Comparison of ENCODE assay signal across 2 cellular contexts in the genomic region with DNA sequence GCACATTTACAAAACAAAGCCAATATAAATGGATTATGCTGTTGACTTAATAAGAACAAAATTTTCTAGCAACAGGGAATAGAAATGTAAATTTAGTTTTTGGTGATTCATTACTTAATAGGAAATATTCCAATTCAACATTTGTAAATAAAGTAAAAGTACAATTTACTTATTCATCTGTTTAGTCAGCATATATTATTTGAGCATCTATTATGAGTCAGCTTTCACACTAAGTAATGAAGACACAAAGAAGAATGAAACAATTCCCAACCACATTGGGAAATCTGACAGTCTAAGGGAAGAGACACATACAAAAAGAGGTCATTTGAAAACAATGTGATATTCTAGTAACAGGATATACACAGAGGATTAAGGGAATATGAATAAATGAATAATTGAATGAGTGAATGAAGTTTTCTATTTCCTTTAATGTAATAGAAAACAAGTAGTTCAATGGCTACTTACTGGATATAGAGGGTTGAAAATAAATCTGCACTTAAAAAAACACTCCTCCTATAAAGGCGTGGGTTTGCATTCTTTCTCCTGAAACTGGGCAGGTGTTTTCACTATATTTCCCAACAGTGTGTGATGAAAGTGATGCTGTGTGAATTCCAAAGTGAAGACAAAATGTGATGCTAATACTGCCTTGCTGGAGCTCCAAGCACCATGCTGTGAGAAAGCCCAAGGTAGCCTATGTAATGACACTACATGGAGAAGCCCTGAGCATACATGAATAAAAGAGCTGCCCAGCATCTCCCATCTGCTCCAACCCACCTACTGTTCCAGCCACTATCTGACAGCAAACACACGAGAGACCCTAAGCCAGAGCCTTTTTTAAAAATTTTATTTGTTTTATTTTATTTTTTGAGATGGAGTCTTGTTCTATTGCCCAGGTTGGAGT.
TF ChIP-seq lines count a peak whose summit lies in the region.

No MANE protein-coding gene starts in this region.

TF ChIP-seq in GM23338, 12 proteins besides CTCF, POLR2A, EP300 and RAD21:
- TF ChIP-seq, protein P1, sequence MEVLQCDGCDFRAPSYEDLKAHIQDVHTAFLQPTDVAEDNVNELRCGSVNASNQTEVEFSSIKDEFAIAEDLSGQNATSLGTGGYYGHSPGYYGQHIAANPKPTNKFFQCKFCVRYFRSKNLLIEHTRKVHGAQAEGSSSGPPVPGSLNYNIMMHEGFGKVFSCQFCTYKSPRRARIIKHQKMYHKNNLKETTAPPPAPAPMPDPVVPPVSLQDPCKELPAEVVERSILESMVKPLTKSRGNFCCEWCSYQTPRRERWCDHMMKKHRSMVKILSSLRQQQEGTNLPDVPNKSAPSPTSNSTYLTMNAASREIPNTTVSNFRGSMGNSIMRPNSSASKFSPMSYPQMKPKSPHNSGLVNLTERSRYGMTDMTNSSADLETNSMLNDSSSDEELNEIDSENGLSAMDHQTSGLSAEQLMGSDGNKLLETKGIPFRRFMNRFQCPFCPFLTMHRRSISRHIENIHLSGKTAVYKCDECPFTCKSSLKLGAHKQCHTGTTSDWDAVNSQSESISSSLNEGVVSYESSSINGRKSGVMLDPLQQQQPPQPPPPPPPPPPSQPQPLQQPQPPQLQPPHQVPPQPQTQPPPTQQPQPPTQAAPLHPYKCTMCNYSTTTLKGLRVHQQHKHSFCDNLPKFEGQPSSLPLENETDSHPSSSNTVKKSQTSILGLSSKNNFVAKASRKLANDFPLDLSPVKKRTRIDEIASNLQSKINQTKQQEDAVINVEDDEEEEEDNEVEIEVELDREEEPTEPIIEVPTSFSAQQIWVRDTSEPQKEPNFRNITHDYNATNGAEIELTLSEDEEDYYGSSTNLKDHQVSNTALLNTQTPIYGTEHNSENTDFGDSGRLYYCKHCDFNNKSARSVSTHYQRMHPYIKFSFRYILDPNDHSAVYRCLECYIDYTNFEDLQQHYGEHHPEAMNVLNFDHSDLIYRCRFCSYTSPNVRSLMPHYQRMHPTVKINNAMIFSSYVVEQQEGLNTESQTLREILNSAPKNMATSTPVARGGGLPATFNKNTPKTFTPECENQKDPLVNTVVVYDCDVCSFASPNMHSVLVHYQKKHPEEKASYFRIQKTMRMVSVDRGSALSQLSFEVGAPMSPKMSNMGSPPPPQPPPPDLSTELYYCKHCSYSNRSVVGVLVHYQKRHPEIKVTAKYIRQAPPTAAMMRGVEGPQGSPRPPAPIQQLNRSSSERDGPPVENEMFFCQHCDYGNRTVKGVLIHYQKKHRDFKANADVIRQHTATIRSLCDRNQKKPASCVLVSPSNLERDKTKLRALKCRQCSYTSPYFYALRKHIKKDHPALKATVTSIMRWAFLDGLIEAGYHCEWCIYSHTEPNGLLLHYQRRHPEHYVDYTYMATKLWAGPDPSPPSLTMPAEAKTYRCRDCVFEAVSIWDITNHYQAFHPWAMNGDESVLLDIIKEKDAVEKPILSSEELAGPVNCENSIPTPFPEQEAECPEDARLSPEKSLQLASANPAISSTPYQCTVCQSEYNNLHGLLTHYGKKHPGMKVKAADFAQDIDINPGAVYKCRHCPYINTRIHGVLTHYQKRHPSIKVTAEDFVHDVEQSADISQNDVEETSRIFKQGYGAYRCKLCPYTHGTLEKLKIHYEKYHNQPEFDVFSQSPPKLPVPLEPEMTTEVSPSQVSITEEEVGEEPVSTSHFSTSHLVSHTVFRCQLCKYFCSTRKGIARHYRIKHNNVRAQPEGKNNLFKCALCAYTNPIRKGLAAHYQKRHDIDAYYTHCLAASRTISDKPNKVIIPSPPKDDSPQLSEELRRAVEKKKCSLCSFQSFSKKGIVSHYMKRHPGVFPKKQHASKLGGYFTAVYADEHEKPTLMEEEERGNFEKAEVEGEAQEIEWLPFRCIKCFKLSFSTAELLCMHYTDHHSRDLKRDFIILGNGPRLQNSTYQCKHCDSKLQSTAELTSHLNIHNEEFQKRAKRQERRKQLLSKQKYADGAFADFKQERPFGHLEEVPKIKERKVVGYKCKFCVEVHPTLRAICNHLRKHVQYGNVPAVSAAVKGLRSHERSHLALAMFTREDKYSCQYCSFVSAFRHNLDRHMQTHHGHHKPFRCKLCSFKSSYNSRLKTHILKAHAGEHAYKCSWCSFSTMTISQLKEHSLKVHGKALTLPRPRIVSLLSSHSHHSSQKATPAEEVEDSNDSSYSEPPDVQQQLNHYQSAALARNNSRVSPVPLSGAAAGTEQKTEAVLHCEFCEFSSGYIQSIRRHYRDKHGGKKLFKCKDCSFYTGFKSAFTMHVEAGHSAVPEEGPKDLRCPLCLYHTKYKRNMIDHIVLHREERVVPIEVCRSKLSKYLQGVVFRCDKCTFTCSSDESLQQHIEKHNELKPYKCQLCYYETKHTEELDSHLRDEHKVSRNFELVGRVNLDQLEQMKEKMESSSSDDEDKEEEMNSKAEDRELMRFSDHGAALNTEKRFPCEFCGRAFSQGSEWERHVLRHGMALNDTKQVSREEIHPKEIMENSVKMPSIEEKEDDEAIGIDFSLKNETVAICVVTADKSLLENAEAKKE (CRISPR knock-in tag; IDR thresholded peaks at IDR 0.05): peak; percentile 74
- TF ChIP-seq JUNB (IDR thresholded peaks at IDR 0.05; ENCODE audit: unreplicated experiment): no peak
TF ChIP-seq in GM23338: peak in this region for 1.

TF ChIP-seq in WTC11, 78 proteins besides CTCF, POLR2A, EP300 and RAD21 (continued from another document):
- TF ChIP-seq ZBTB21 (CRISPR knock-in tag; IDR thresholded peaks at IDR 0.05; ENCODE audit: borderline replicate concordance): no peak
- TF ChIP-seq IRF2 (CRISPR knock-in tag; IDR thresholded peaks at IDR 0.05; ENCODE audit: borderline replicate concordance, low read depth): no peak
- no peak for TF ChIP-seq ETV6 (CRISPR knock-in tag; IDR thresholded peaks at IDR 0.05)
- peak; percentile 23; the same call in 1 of the 2 replicates for TF ChIP-seq ZNF423 (CRISPR knock-in tag; IDR thresholded peaks at IDR 0.05)
- TF ChIP-seq, protein P2, sequence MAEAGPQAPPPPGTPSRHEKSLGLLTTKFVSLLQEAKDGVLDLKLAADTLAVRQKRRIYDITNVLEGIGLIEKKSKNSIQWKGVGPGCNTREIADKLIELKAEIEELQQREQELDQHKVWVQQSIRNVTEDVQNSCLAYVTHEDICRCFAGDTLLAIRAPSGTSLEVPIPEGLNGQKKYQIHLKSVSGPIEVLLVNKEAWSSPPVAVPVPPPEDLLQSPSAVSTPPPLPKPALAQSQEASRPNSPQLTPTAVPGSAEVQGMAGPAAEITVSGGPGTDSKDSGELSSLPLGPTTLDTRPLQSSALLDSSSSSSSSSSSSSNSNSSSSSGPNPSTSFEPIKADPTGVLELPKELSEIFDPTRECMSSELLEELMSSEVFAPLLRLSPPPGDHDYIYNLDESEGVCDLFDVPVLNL (CRISPR knock-in tag; IDR thresholded peaks at IDR 0.05; ENCODE audit: borderline replicate concordance, low read depth): no peak
TF ChIP-seq in WTC11: peak in this region for 1.
